ENCODE assay signal across 8 cellular contexts in the genomic region with DNA sequence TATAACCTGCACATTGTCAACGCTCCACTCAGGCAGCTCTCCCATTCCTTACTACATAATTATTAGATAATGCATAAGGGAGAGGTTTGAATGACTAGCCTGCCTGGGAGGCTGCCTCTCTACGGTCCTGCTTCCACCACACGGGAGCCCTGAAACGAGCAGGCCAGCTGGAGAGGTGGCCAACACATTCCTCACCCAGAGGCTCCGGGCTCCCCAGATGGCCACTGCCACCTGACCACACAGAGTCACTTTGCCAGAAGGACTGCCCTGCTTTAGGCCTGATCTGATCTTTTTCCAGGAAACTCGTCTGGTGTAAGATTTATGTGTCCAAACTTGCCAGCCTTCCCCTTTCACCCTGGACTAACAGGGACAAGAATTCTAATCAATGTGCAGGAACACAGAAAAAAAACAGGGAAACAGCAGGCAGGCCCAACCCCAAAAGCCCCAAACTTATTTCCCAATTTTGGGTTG. TPM values are rescaled to one million over a fixed set of nuclear protein-coding genes. Genes with fewer than 3 reads are reported as not detected.
A peak's percentile ranks its signal among the peaks of the same experiment; 100 is the strongest.
DNase-seq lines count a peak whose midpoint lies in the region; ATAC-seq and TF ChIP-seq lines count a peak whose summit lies in the region.

No MANE protein-coding gene starts in this region.

- H3K4me3 ChIP-seq in HEK293 (ENCODE audit: low read depth, low read length) (no peak overlapping the region), heart left ventricle (peak overlapping the region in 8 of 12 donors; percentile 34 to 57 (median 40)), skeletal muscle satellite cell (ENCODE audit: low read length) (no peak overlapping the region)

- H3K36me3 ChIP-seq in HEK293 (ENCODE audit: control insufficient read depth in 2 of 2, insufficient read depth in 1 of 2, low read length in 2 of 2) (no peaks in the 10 kb centered on the region), heart left ventricle (no peaks in the 10 kb centered on the region), skeletal muscle satellite cell (ENCODE audit: insufficient read depth, low read length) (no peaks in the 10 kb centered on the region)

- no peaks in the 10 kb centered on the region for H3K36me3 Mint-ChIP-seq in activated B cell treated with CpG ODN at 0.5 μM for 24 hours (ENCODE audit: low read depth)

- no peak overlapping the region for H3K27ac ChIP-seq in HEK293 (ENCODE audit: extremely low read depth, low read depth, low read length)
- peak overlapping the region; percentile 37 to 82 (median 76) for H3K27ac ChIP-seq in heart left ventricle

- intact Hi-C loops in activated B cell treated with CpG ODN at 0.5 μM for 24 hours (cut with micrococcal nuclease), result loop anchor here (1.0 to 10.0 kb wide), 6 partner anchors 140 to 374 kb away; no protein-coding TSS in a partner anchor
- intact Hi-C loops in heart left ventricle (cut with DNase I), result loop anchor here in 1 of 10 donors (5.0 kb wide), 1 partner anchor 79 kb away; no protein-coding TSS in a partner anchor

- no peaks in the 10 kb centered on the region for H3K27me3 ChIP-seq in heart left ventricle
- no peaks in the 10 kb centered on the region for H3K27me3 ChIP-seq in skeletal muscle satellite cell (ENCODE audit: control insufficient read depth, insufficient read depth, low read length)

- POLR2A ChIA-PET in HEK293 (lab: Yijun Ruan, JAX) (no interaction called here), activated B cell treated with CpG ODN at 0.5 μM for 24 hours (lab: Charles Lee) (interaction anchor here (1.1 to 1.5 kb wide), 2 partner anchors 28 to 79 kb away, joined by 3 to 5 read pairs; partner anchors contain the start of gene HIVEP3)

- H3K4me2 ChIP-seq in skeletal muscle satellite cell (ENCODE audit: low read length), result peak overlapping the region; percentile 79

- H3K27ac Mint-ChIP-seq in activated B cell treated with CpG ODN at 0.5 μM for 24 hours, result peak overlapping the region; percentile 88

- 30 to 55% (median 45%) methylated on average over 3 to 6 of the region's 6 CpGs for WGBS in heart left ventricle, 4 donors

- peak overlapping the region; percentile 83 for H3K4me3 Mint-ChIP-seq in activated B cell treated with CpG ODN at 0.5 μM for 24 hours

- no peaks in the 10 kb centered on the region for H3K9me3 Mint-ChIP-seq in activated B cell treated with CpG ODN at 0.5 μM for 24 hours

- no peaks in the 10 kb centered on the region for H3K27me3 Mint-ChIP-seq in activated B cell treated with CpG ODN at 0.5 μM for 24 hours

- ATAC-seq in activated B cell treated with CpG ODN at 0.5 μM for 24 hours (ENCODE audit: low read depth) (no peak), heart left ventricle (peak; percentile 72 to 89 (median 76)), GM19328 (IDR thresholded peaks at IDR 0.05; ENCODE audit: unreplicated experiment) (no peak), HG03457 (IDR thresholded peaks at IDR 0.05; ENCODE audit: unreplicated experiment) (no peak), HG03520 (IDR thresholded peaks at IDR 0.05; ENCODE audit: unreplicated experiment) (no peak)

- TF ChIP-seq POLR2A in heart left ventricle (IDR thresholded peaks at IDR 0.05), result no peak

- DNase-seq in activated B cell treated with CpG ODN at 0.5 μM for 24 hours (no peak), heart left ventricle (peak in 4 of 5 donors; percentile 36 to 72 (median 50)), NCI-H1092 treated with DMSO at 0.1 percent for 48 hours (lab: John Stamatoyannopoulos, UW) (no peak)

- TF ChIP-seq CTCF in HEK293 (tag by site-specific recombination; IDR thresholded peaks at IDR 0.05) (no peak), activated B cell treated with CpG ODN at 0.5 μM for 24 hours (IDR thresholded peaks at IDR 0.05) (no peak), heart left ventricle (IDR thresholded peaks at IDR 0.05) (no peak)

- CTCF ChIA-PET in HEK293 (lab: Yijun Ruan, JAX) (interaction anchor here (0.6 kb wide), 1 partner anchor 50 kb away, joined by 3 read pairs; no protein-coding TSS in a partner anchor), activated B cell treated with CpG ODN at 0.5 μM for 24 hours (lab: Charles Lee) (interaction anchor here (0.7 to 4.4 kb wide), 8 partner anchors 79 to 375 kb away, joined by 3 to 38 read pairs (median 7); no protein-coding TSS in a partner anchor)

- H3K9me3 ChIP-seq in HEK293 (ENCODE audit: control insufficient read depth, insufficient read depth, low read depth, low read length) (no peaks in the 10 kb centered on the region), heart left ventricle (no peaks in the 10 kb centered on the region), skeletal muscle satellite cell (replicated peaks; ENCODE audit: low read length) (no peaks in the 10 kb centered on the region)

- H3K4me1 ChIP-seq in HEK293 (ENCODE audit: control insufficient read depth, insufficient read depth, low read length), result peaks cover 2% of the 10 kb centered on the region; the same call in 1 of the 2 replicates
- peaks cover 0 to 37% (median 19%) of the 10 kb centered on the region in 12 donors for H3K4me1 ChIP-seq in heart left ventricle
- peaks cover 15% of the 10 kb centered on the region for H3K4me1 ChIP-seq in skeletal muscle satellite cell (ENCODE audit: control insufficient read depth, insufficient read depth, low read length)

- H3K9ac ChIP-seq in skeletal muscle satellite cell (ENCODE audit: low read depth, low read length), result no peak overlapping the region

- H3K4me1 Mint-ChIP-seq in activated B cell treated with CpG ODN at 0.5 μM for 24 hours, result peaks cover 15% of the 10 kb centered on the region

TF ChIP-seq in HEK293, 187 proteins besides CTCF, POLR2A, EP300 and RAD21:
- TF ChIP-seq ZSCAN16 (tag by site-specific recombination; IDR thresholded peaks at IDR 0.05) (no peak), ZNF335 (tag by site-specific recombination; conservative IDR thresholded peaks at IDR 0.05) (peak; percentile 49)
TF ChIP-seq in HEK293: peak in this region for 1.

RNA-seq across cellular contexts. Expression of gene HIVEP3, which starts 27.8 kb away (rescaled TPM):
- 12.6 and 14.4 TPM in 2 replicates for total RNA-seq in activated B cell treated with CpG ODN at 0.5 μM for 24 hours
- total RNA-seq in heart left ventricle, result 10 to 100 TPM in 1 of 9 donors, 1 to 10 TPM in 8; 3.2 to 11.9 (median 5.1) TPM
- 1 to 10 TPM; 4.1 TPM for polyA plus RNA-seq in heart left ventricle
- 0.25 and 0.44 TPM in 2 replicates for total RNA-seq in skeletal muscle satellite cell (2012; rRNA removed)

Comparison
In these comparisons a context has a peak if more than half of its experiments do, and no peak if none do; other contexts are left out.
1. H3K4me3 ChIP-seq: peak in heart left ventricle (8 of 12); none in HEK293 (single experiment) and skeletal muscle satellite cell (single experiment).
2. ATAC-seq: peak in heart left ventricle (4 of 4); none in activated B cell treated with CpG ODN at 0.5 μM for 24 hours (single experiment), GM19328 (single experiment), HG03457 (single experiment) and HG03520 (single experiment).
3. DNase-seq: peak in heart left ventricle (4 of 5); none in activated B cell treated with CpG ODN at 0.5 μM for 24 hours (single experiment) and NCI-H1092 treated with DMSO at 0.1 percent for 48 hours (single experiment).